Comparison of ENCODE assay signal across 10 cellular contexts in genomic region chr3:199815-200214, GRCh38. TPM values are rescaled to one million over a fixed set of nuclear protein-coding genes. Genes with fewer than 3 reads are reported as not detected.
"Had no signal": no experiment of that assay in that cellular context is flagged by ENCODE, and none has a peak within 500 bp of the region (broad histone marks: within the 10 kb centered on the region; RNA-seq: fewer than 3 reads in every experiment).

No MANE protein-coding gene starts in this region.

- H3K27ac ChIP-seq: GM23248 had no signal

- H3K4me2 ChIP-seq: GM23338 had no signal

- H3K4me1 Mint-ChIP-seq: GM23338 had no signal

- H3K27ac Mint-ChIP-seq: GM23338, HFFc6 had no signal

- FAIRE-seq: H1, H54 had no signal

- H2AFZ ChIP-seq: GM23248, GM23338 had no signal

- H3K9me3 ChIP-seq: HAP-1 had no signal

- H3K4me3 ChIP-seq: GM23248, GM23338, HAP-1 had no signal

- H3K4me3 Mint-ChIP-seq: GM23338, HFFc6 had no signal

- H3K9ac ChIP-seq: GM23248 had no signal

- DNase-seq: GM23248, GOT3, H7, HCEC 1CT, HFFc6 had no signal

- H3K36me3 ChIP-seq: HAP-1 had no signal

- ATAC-seq: GM23338, HCT116 had no signal

RNA-seq across cellular contexts. Expression of gene CHL1, which starts 3.3 kb away (rescaled TPM):
- total RNA-seq: GM23248, HFFc6 had no signal
- polyA plus RNA-seq: GM23248 had no signal
